In genomic region chr3:172321035-172321434, GRCh38 we compare ENCODE assay signal across 13 cellular contexts.
DNase-seq lines count a peak whose midpoint lies in the region; ATAC-seq and TF ChIP-seq lines count a peak whose summit lies in the region.
"Had no signal": no experiment of that assay in that cellular context is flagged by ENCODE, and none has a peak within 500 bp of the region (broad histone marks: within the 10 kb centered on the region; RNA-seq: fewer than 3 reads in every experiment).

No MANE protein-coding gene starts in this region.

- H3K27me3 ChIP-seq in neutrophil, result no peaks in the 10 kb centered on the region

- ATAC-seq in HG02610 (IDR thresholded peaks at IDR 0.05; ENCODE audit: unreplicated experiment) (peak; percentile 49), WTC11 (no peak), GM21717 (IDR thresholded peaks at IDR 0.05; ENCODE audit: unreplicated experiment) (no peak)
- ATAC-seq: stimulated activated naive CD8-positive, alpha-beta T cell treated with anti-CD3 and anti-CD28 coated beads, Interleukin-15, Interleukin-2, amounts not matched to agents 100 U/mL and 50 U/mL, for 24 hours had no signal

- no peaks in the 10 kb centered on the region for H3K9me3 ChIP-seq in neutrophil

- TF ChIP-seq CTCF in GM12865 (IDR thresholded peaks at IDR 0.05; ENCODE audit: insufficient read depth, low read depth, low read length, missing control alignments) (no peak), WTC11 (IDR thresholded peaks at IDR 0.05) (no peak), neutrophil (IDR thresholded peaks at IDR 0.05) (peak; percentile 26)

- peak overlapping the region; percentile 60; the same call in 1 of the 2 replicates for H3K27ac Mint-ChIP-seq in WTC11
- H3K27ac Mint-ChIP-seq: activated naive CD4-positive, alpha-beta T cell treated with anti-CD3 and anti-CD28 coated beads, Interleukin-2, amount 50 U/mL, for 24 hours had no signal

- no peaks in the 10 kb centered on the region for H3K27me3 Mint-ChIP-seq in WTC11 (ENCODE audit: low read depth)
- H3K27me3 Mint-ChIP-seq: activated naive CD4-positive, alpha-beta T cell treated with anti-CD3 and anti-CD28 coated beads, Interleukin-2, amount 50 U/mL, for 24 hours had no signal

- CTCF ChIA-PET in WTC11 (lab: Charles Lee), result interaction anchor here (1.5 to 2.8 kb wide), 2 partner anchors 8 to 11 kb away, joined by 4 to 11 read pairs; no protein-coding TSS in a partner anchor

- no peaks in the 10 kb centered on the region for H3K9me3 Mint-ChIP-seq in WTC11
- H3K9me3 Mint-ChIP-seq: activated naive CD4-positive, alpha-beta T cell treated with anti-CD3 and anti-CD28 coated beads, Interleukin-2, amount 50 U/mL, for 24 hours had no signal

- H3K4me1 ChIP-seq in neutrophil (ENCODE audit: control insufficient read depth in 1 of 2, insufficient read depth in 1 of 2, low read depth in 1 of 2, low read length in 1 of 2), result peaks cover 23 to 30% of the 10 kb centered on the region in 2 experiments

- peaks cover 36% of the 10 kb centered on the region for H3K36me3 Mint-ChIP-seq in WTC11

- POLR2A ChIA-PET in WTC11 (lab: Charles Lee), result no interaction called here

- H3K27ac ChIP-seq in neutrophil, result peak overlapping the region; percentile 67

- H3K4me3 ChIP-seq in GM12865 (ENCODE audit: low read depth, low read length) (no peak overlapping the region), neutrophil (ENCODE audit: low read depth in 1 of 2, low read length in 1 of 2) (no peak overlapping the region)
- H3K4me3 ChIP-seq: lung had no signal

- H3K36me3 ChIP-seq in neutrophil, result peaks cover 61% of the 10 kb centered on the region

- H3K4me1 Mint-ChIP-seq in WTC11, result no peaks in the 10 kb centered on the region
- H3K4me1 Mint-ChIP-seq: activated naive CD4-positive, alpha-beta T cell treated with anti-CD3 and anti-CD28 coated beads, Interleukin-2, amount 50 U/mL, for 24 hours had no signal

- DNase-seq in GM12865 (ENCODE audit: low read depth) (peak; percentile 39), WTC11 (ENCODE audit: low spot score) (no peak), DMS114 treated with DMSO at 0.1 percent for 48 hours (lab: John Stamatoyannopoulos, UW; ENCODE audit: unreplicated experiment) (no peak), NCI-H82 treated with DMSO at 0.1 percent for 48 hours (lab: John Stamatoyannopoulos, UW; ENCODE audit: unreplicated experiment) (no peak)
- DNase-seq in stimulated activated CD4-positive, alpha-beta T cell treated with anti-CD3 and anti-CD28 coated beads, Interleukin-4, amount 100 ng/mL, for 24 hours, result no peak
- DNase-seq: activated CD4-positive, alpha-beta T cell treated with anti-CD3 and anti-CD28 coated beads for 1 hour; erythroblast; stimulated activated naive CD8-positive, alpha-beta T cell treated with anti-CD3 and anti-CD28 coated beads, Interleukin-15, Interleukin-2, amounts not matched to agents 100 U/mL and 50 U/mL, for 24 hours had no signal

- H3K4me3 Mint-ChIP-seq in WTC11, result no peak overlapping the region
- H3K4me3 Mint-ChIP-seq: activated naive CD4-positive, alpha-beta T cell treated with anti-CD3 and anti-CD28 coated beads, Interleukin-2, amount 50 U/mL, for 24 hours had no signal

TF ChIP-seq in WTC11, 78 proteins besides CTCF, POLR2A, EP300 and RAD21 (continues in another document):
- TF ChIP-seq NR3C1 (CRISPR knock-in tag; conservative IDR thresholded peaks at IDR 0.05; ENCODE audit: low read depth) (no peak), FOXJ3 (CRISPR knock-in tag; IDR thresholded peaks at IDR 0.05; ENCODE audit: borderline replicate concordance) (no peak), AFF4 (CRISPR knock-in tag; IDR thresholded peaks at IDR 0.05; ENCODE audit: borderline replicate concordance) (no peak), ZSCAN18 (CRISPR knock-in tag; IDR thresholded peaks at IDR 0.05) (no peak), GRHL2 (CRISPR knock-in tag; IDR thresholded peaks at IDR 0.05; ENCODE audit: insufficient replicate concordance, severe bottlenecking) (no peak), TCF7 (CRISPR knock-in tag; IDR thresholded peaks at IDR 0.05; ENCODE audit: low read depth) (no peak), SMAD4 (CRISPR knock-in tag; IDR thresholded peaks at IDR 0.05) (no peak), NFATC4 (CRISPR knock-in tag; IDR thresholded peaks at IDR 0.05) (no peak), JAZF1 (CRISPR knock-in tag; IDR thresholded peaks at IDR 0.05) (no peak), NFE2L1 (CRISPR knock-in tag; IDR thresholded peaks at IDR 0.05) (no peak), USF1 (CRISPR knock-in tag; IDR thresholded peaks at IDR 0.05) (no peak), MXD4 (CRISPR knock-in tag; IDR thresholded peaks at IDR 0.05; ENCODE audit: borderline replicate concordance) (no peak), PRDM15 (CRISPR knock-in tag; IDR thresholded peaks at IDR 0.05) (no peak), ATF3 (CRISPR knock-in tag; conservative IDR thresholded peaks at IDR 0.05) (no peak), ZBTB21 (CRISPR knock-in tag; IDR thresholded peaks at IDR 0.05; ENCODE audit: borderline replicate concordance) (no peak)
